In genomic region chr15:75198560-75199346, GRCh38 we compare ENCODE assay signal across 10 cellular contexts. TPM values are rescaled to one million over a fixed set of nuclear protein-coding genes. Genes with fewer than 3 reads are reported as not detected.
DNase-seq lines count a peak whose midpoint lies in the region; ATAC-seq and TF ChIP-seq lines count a peak whose summit lies in the region.
"Had no signal": no experiment of that assay in that cellular context is flagged by ENCODE, and none has a peak within 500 bp of the region (broad histone marks: within the 10 kb centered on the region; RNA-seq: fewer than 3 reads in every experiment).

No MANE protein-coding gene starts in this region.

- H3K27me3 ChIP-seq in WERI-Rb-1 (ENCODE audit: insufficient read depth, low read depth, severe bottlenecking): no peaks in the 10 kb centered on the region
- peaks cover 11% of the 10 kb centered on the region for H3K27me3 ChIP-seq in osteoblast (ENCODE audit: insufficient read depth, low read length)

- no peak overlapping the region for H3K27ac Mint-ChIP-seq in stimulated activated effector memory CD8-positive, alpha-beta T cell treated with anti-CD3 and anti-CD28 coated beads, Interleukin-12 subunit alpha, Interleukin-12 subunit beta, amount 100 ng/mL, for 72 hours
- H3K27ac Mint-ChIP-seq: activated B cell treated with CpG ODN at 0.5 μM for 24 hours had no signal

- ATAC-seq in HG03039 (IDR thresholded peaks at IDR 0.05; ENCODE audit: unreplicated experiment) (no peak), HG02763 (IDR thresholded peaks at IDR 0.05; ENCODE audit: unreplicated experiment) (no peak)
- no peak for ATAC-seq in stimulated activated effector memory CD8-positive, alpha-beta T cell treated with anti-CD3 and anti-CD28 coated beads, Interleukin-12 subunit alpha, Interleukin-12 subunit beta, amount 100 ng/mL, for 72 hours
- ATAC-seq: lower lobe of right lung had no signal

- H3K9me3 ChIP-seq in WERI-Rb-1 (ENCODE audit: severe bottlenecking) (no peaks in the 10 kb centered on the region), osteoblast (ENCODE audit: low read depth, low read length) (no peaks in the 10 kb centered on the region)
- H3K9me3 ChIP-seq: lower lobe of right lung had no signal

- no peak for TF ChIP-seq CTCF in WERI-Rb-1 (IDR thresholded peaks at IDR 0.05; ENCODE audit: low read depth, low read length)
- TF ChIP-seq CTCF in osteoblast (IDR thresholded peaks at IDR 0.05; ENCODE audit: extremely low read depth, low read depth, low read length): no peak

- no peaks in the 10 kb centered on the region for H3K36me3 ChIP-seq in WERI-Rb-1
- H3K36me3 ChIP-seq in osteoblast (ENCODE audit: insufficient read depth, low read length): no peaks in the 10 kb centered on the region
- H3K36me3 ChIP-seq: lower lobe of right lung had no signal

- H3K4me2 ChIP-seq in osteoblast (ENCODE audit: insufficient read depth, low read length): no peak overlapping the region

- peaks cover 9% of the 10 kb centered on the region for H4K20me1 ChIP-seq in osteoblast (ENCODE audit: insufficient read depth, low read length)

- no peak overlapping the region for H2AFZ ChIP-seq in osteoblast (ENCODE audit: low read length)

- H3K4me3 ChIP-seq in WERI-Rb-1 (ENCODE audit: low read depth, low read length) (no peak overlapping the region), osteoblast (ENCODE audit: insufficient read depth, low read length) (no peak overlapping the region)
- H3K4me3 ChIP-seq: lower lobe of right lung had no signal

- peaks cover 12% of the 10 kb centered on the region for H3K4me1 ChIP-seq in osteoblast (ENCODE audit: insufficient read depth, low read length)

- peaks cover 41% of the 10 kb centered on the region for H3K4me1 Mint-ChIP-seq in stimulated activated effector memory CD8-positive, alpha-beta T cell treated with anti-CD3 and anti-CD28 coated beads, Interleukin-12 subunit alpha, Interleukin-12 subunit beta, amount 100 ng/mL, for 72 hours

- H3K27ac ChIP-seq in WERI-Rb-1 (no peak overlapping the region), osteoblast (ENCODE audit: low read depth, low read length) (no peak overlapping the region)
- H3K27ac ChIP-seq: lower lobe of right lung had no signal

- peaks cover 6% of the 10 kb centered on the region for H3K36me3 Mint-ChIP-seq in stimulated activated effector memory CD8-positive, alpha-beta T cell treated with anti-CD3 and anti-CD28 coated beads, Interleukin-12 subunit alpha, Interleukin-12 subunit beta, amount 100 ng/mL, for 72 hours

- no peaks in the 10 kb centered on the region for H3K9me3 Mint-ChIP-seq in stimulated activated effector memory CD8-positive, alpha-beta T cell treated with anti-CD3 and anti-CD28 coated beads, Interleukin-12 subunit alpha, Interleukin-12 subunit beta, amount 100 ng/mL, for 72 hours
- H3K9me3 Mint-ChIP-seq: activated B cell treated with CpG ODN at 0.5 μM for 24 hours had no signal

- no peak overlapping the region for H3K4me3 Mint-ChIP-seq in stimulated activated effector memory CD8-positive, alpha-beta T cell treated with anti-CD3 and anti-CD28 coated beads, Interleukin-12 subunit alpha, Interleukin-12 subunit beta, amount 100 ng/mL, for 72 hours
- H3K4me3 Mint-ChIP-seq: activated B cell treated with CpG ODN at 0.5 μM for 24 hours had no signal

- peaks cover 23% of the 10 kb centered on the region for H3K79me2 ChIP-seq in osteoblast (ENCODE audit: insufficient read depth, low read length)

- peak; percentile 56 for DNase-seq in SIG-M5 treated with dmso at 0.1 percent for 504 hours (lab: John Stamatoyannopoulos, UW; ENCODE audit: unreplicated experiment)
- no peak for DNase-seq in SIG-M5 (lab: John Stamatoyannopoulos, UW)
- DNase-seq in LoVo (ENCODE audit: low spot score): peak; percentile 54
- DNase-seq in WERI-Rb-1: peak; percentile 30
- DNase-seq in osteoblast (ENCODE audit: insufficient read length, low spot score, missing footprints): peak; percentile 90
- DNase-seq in stimulated activated effector memory CD8-positive, alpha-beta T cell treated with anti-CD3 and anti-CD28 coated beads, Interleukin-12 subunit alpha, Interleukin-12 subunit beta, amount 100 ng/mL, for 72 hours (ENCODE audit: low spot score in 2 of 2): no peak
- DNase-seq: activated B cell treated with CpG ODN at 0.5 μM for 24 hours, lower lobe of right lung had no signal

RNA-seq across cellular contexts. Expression of gene C15orf39, which starts 2.9 kb away (rescaled TPM):
- total RNA-seq in osteoblast: 4.7 and 6.5 TPM in 2 replicates

RNA-seq across cellular contexts. Expression of gene GOLGA6C, which starts 59.4 kb away (rescaled TPM):
- not detected in 2 replicates for total RNA-seq in osteoblast
- total RNA-seq: activated B cell treated with CpG ODN at 0.5 μM for 24 hours, lower lobe of right lung had no signal

Comparison
In these comparisons a context has a peak if more than half of its experiments do, and no peak if none do; other contexts are left out.
1. DNase-seq: peak in SIG-M5 treated with dmso at 0.1 percent for 504 hours (single experiment), LoVo (single experiment), WERI-Rb-1 (single experiment) and osteoblast (single experiment); none in SIG-M5 (single experiment) and stimulated activated effector memory CD8-positive, alpha-beta T cell treated with anti-CD3 and anti-CD28 coated beads, Interleukin-12 subunit alpha, Interleukin-12 subunit beta, amount 100 ng/mL, for 72 hours (0 of 2).